In the genomic region with DNA sequence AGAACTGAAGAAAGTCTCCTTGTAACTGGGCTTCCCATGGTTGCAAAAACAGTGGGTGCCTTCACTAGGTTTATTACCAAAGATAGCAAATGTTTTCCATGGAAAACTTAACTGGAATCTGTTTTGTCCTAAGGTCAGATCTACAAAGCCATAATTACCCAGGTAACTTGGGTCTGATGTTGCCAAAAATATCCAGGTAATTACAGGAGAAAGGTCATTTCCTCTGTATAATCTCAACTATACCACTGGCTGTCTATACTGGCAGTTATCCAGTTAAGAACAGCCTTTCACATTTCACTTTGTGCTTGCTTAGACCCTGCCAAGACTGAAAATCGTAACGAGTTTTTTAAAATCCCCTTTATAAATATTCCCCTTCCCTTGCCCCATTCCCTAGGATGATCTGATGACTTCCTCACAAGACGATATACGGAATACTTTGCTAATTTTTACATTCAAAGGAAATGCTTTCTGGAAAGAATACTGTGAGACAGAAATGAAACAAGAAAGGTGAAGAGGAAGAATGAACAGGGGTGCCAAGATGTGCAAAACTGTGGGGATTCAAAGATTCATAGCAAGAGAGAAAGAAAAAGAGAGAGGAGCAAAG, we compare ENCODE assay signal across 9 cellular contexts.
A peak's percentile ranks its signal among the peaks of the same experiment; 100 is the strongest.
DNase-seq lines count a peak whose midpoint lies in the region; ATAC-seq and TF ChIP-seq lines count a peak whose summit lies in the region.
"Had no signal": no experiment of that assay in that cellular context is flagged by ENCODE, and none has a peak within 500 bp of the region (broad histone marks: within the 10 kb centered on the region; RNA-seq: fewer than 3 reads in every experiment).

No MANE protein-coding gene starts in this region.

- TF ChIP-seq POLR2A in lower leg skin (IDR thresholded peaks at IDR 0.05), result no peak

- DNase-seq in NCI-H146 (lab: John Stamatoyannopoulos, UW) (peak; percentile 60), NCI-H146 treated with DMSO at 0.1 percent for 48 hours (lab: John Stamatoyannopoulos, UW; ENCODE audit: unreplicated experiment) (no peak), WTC11 (ENCODE audit: low spot score) (no peak), NCI-H187 treated with DMSO at 0.1 percent for 48 hours (lab: John Stamatoyannopoulos, UW) (no peak), lower leg skin (ENCODE audit: low spot score in 2 of 2) (no peak), NCI-H526 treated with DMSO at 0.1 percent for 48 hours (lab: John Stamatoyannopoulos, UW) (no peak)
- DNase-seq in stimulated activated effector memory CD8-positive, alpha-beta T cell treated with anti-CD3 and anti-CD28 coated beads, Interleukin-12 subunit alpha, Interleukin-12 subunit beta, amount 100 ng/mL, for 72 hours (ENCODE audit: low spot score in 2 of 2), result no peak

- H3K27me3 Mint-ChIP-seq in WTC11 (ENCODE audit: low read depth), result no peaks in the 10 kb centered on the region

- H3K27ac Mint-ChIP-seq in WTC11, result peak overlapping the region; percentile 98
- H3K27ac Mint-ChIP-seq in stimulated activated effector memory CD8-positive, alpha-beta T cell treated with anti-CD3 and anti-CD28 coated beads, Interleukin-12 subunit alpha, Interleukin-12 subunit beta, amount 100 ng/mL, for 72 hours, result no peak overlapping the region

- H3K9ac ChIP-seq in iPS-20b (ENCODE audit: low read depth, low read length), result peak overlapping the region; percentile 80; the same call in 1 of the 2 replicates

- POLR2A ChIA-PET in WTC11 (lab: Charles Lee), result interaction anchor here (0.8 to 1.0 kb wide), 2 partner anchors 206 to 314 kb away, joined by 3 read pairs; no protein-coding TSS in a partner anchor

- H3K4me1 ChIP-seq in iPS-20b (ENCODE audit: insufficient read depth, low read length), result peaks cover 44% of the 10 kb centered on the region; the same call in 1 of the 2 replicates

- peak overlapping the region; percentile 53; the same call in 1 of the 2 replicates for H3K4me3 ChIP-seq in iPS-20b (ENCODE audit: low read length)
- no peak overlapping the region for H3K4me3 ChIP-seq in lower leg skin (ENCODE audit: low read depth, poor library complexity, severe bottlenecking)

- intact Hi-C loops in lower leg skin (cut with DNase I; ENCODE audit: low total_unique reads), result no loop called here

- no peak for TF ChIP-seq CTCF in WTC11 (IDR thresholded peaks at IDR 0.05)
- no peak for TF ChIP-seq CTCF in lower leg skin (IDR thresholded peaks at IDR 0.05)

- peak overlapping the region; percentile 58 for H3K4me3 Mint-ChIP-seq in WTC11
- H3K4me3 Mint-ChIP-seq in stimulated activated effector memory CD8-positive, alpha-beta T cell treated with anti-CD3 and anti-CD28 coated beads, Interleukin-12 subunit alpha, Interleukin-12 subunit beta, amount 100 ng/mL, for 72 hours, result peak overlapping the region; percentile 70

- no peaks in the 10 kb centered on the region for H3K27me3 ChIP-seq in iPS-20b (ENCODE audit: insufficient read depth, low read length)

- no peaks in the 10 kb centered on the region for H3K36me3 ChIP-seq in iPS-20b (ENCODE audit: insufficient read depth, low read depth, low read length)

- H3K4me1 Mint-ChIP-seq in WTC11, result peaks cover 65% of the 10 kb centered on the region
- peaks cover 27% of the 10 kb centered on the region for H3K4me1 Mint-ChIP-seq in stimulated activated effector memory CD8-positive, alpha-beta T cell treated with anti-CD3 and anti-CD28 coated beads, Interleukin-12 subunit alpha, Interleukin-12 subunit beta, amount 100 ng/mL, for 72 hours

- no peak for ATAC-seq in WTC11
- no peak for ATAC-seq in stimulated activated effector memory CD8-positive, alpha-beta T cell treated with anti-CD3 and anti-CD28 coated beads, Interleukin-12 subunit alpha, Interleukin-12 subunit beta, amount 100 ng/mL, for 72 hours

- H3K9me3 ChIP-seq in iPS-20b (ENCODE audit: insufficient read depth, low read depth, low read length), result no peaks in the 10 kb centered on the region

- 9 to 21% methylated on average over 4 of the region's 4 CpGs for WGBS in lower leg skin, 2 donors

- H3K9me3 Mint-ChIP-seq in WTC11, result no peaks in the 10 kb centered on the region
- H3K9me3 Mint-ChIP-seq in stimulated activated effector memory CD8-positive, alpha-beta T cell treated with anti-CD3 and anti-CD28 coated beads, Interleukin-12 subunit alpha, Interleukin-12 subunit beta, amount 100 ng/mL, for 72 hours, result no peaks in the 10 kb centered on the region

- H3K27ac ChIP-seq in iPS-20b (ENCODE audit: low read length), result peak overlapping the region; percentile 81
- H3K27ac ChIP-seq: C4-2B had no signal

- no peaks in the 10 kb centered on the region for H3K36me3 Mint-ChIP-seq in WTC11
- H3K36me3 Mint-ChIP-seq in stimulated activated effector memory CD8-positive, alpha-beta T cell treated with anti-CD3 and anti-CD28 coated beads, Interleukin-12 subunit alpha, Interleukin-12 subunit beta, amount 100 ng/mL, for 72 hours, result no peaks in the 10 kb centered on the region

- CTCF ChIA-PET in WTC11 (lab: Charles Lee), result interaction anchor here (0.6 to 5.0 kb wide), 14 partner anchors 12 to 391 kb away, joined by 3 to 60 read pairs (median 5); no protein-coding TSS in a partner anchor

TF ChIP-seq in WTC11, 78 proteins besides CTCF, POLR2A, EP300 and RAD21 (continues in another document):
- TF ChIP-seq NFE2L1 (CRISPR knock-in tag; IDR thresholded peaks at IDR 0.05) (no peak), TEAD1 (CRISPR knock-in tag; IDR thresholded peaks at IDR 0.05) (no peak), CREB1 (CRISPR knock-in tag; IDR thresholded peaks at IDR 0.05) (no peak), MYBL2 (CRISPR knock-in tag; IDR thresholded peaks at IDR 0.05) (no peak)
- TF ChIP-seq, protein P1, sequence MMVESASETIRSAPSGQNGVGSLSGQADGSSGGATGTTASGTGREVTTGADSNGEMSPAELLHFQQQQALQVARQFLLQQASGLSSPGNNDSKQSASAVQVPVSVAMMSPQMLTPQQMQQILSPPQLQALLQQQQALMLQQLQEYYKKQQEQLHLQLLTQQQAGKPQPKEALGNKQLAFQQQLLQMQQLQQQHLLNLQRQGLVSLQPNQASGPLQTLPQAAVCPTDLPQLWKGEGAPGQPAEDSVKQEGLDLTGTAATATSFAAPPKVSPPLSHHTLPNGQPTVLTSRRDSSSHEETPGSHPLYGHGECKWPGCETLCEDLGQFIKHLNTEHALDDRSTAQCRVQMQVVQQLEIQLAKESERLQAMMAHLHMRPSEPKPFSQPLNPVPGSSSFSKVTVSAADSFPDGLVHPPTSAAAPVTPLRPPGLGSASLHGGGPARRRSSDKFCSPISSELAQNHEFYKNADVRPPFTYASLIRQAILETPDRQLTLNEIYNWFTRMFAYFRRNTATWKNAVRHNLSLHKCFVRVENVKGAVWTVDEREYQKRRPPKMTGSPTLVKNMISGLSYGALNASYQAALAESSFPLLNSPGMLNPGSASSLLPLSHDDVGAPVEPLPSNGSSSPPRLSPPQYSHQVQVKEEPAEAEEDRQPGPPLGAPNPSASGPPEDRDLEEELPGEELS (CRISPR knock-in tag; IDR thresholded peaks at IDR 0.05), result no peak
- TF ChIP-seq, protein P2, sequence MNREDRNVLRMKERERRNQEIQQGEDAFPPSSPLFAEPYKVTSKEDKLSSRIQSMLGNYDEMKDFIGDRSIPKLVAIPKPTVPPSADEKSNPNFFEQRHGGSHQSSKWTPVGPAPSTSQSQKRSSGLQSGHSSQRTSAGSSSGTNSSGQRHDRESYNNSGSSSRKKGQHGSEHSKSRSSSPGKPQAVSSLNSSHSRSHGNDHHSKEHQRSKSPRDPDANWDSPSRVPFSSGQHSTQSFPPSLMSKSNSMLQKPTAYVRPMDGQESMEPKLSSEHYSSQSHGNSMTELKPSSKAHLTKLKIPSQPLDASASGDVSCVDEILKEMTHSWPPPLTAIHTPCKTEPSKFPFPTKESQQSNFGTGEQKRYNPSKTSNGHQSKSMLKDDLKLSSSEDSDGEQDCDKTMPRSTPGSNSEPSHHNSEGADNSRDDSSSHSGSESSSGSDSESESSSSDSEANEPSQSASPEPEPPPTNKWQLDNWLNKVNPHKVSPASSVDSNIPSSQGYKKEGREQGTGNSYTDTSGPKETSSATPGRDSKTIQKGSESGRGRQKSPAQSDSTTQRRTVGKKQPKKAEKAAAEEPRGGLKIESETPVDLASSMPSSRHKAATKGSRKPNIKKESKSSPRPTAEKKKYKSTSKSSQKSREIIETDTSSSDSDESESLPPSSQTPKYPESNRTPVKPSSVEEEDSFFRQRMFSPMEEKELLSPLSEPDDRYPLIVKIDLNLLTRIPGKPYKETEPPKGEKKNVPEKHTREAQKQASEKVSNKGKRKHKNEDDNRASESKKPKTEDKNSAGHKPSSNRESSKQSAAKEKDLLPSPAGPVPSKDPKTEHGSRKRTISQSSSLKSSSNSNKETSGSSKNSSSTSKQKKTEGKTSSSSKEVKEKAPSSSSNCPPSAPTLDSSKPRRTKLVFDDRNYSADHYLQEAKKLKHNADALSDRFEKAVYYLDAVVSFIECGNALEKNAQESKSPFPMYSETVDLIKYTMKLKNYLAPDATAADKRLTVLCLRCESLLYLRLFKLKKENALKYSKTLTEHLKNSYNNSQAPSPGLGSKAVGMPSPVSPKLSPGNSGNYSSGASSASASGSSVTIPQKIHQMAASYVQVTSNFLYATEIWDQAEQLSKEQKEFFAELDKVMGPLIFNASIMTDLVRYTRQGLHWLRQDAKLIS (CRISPR knock-in tag; IDR thresholded peaks at IDR 0.05; ENCODE audit: borderline replicate concordance), result no peak
- TF ChIP-seq, protein P3, sequence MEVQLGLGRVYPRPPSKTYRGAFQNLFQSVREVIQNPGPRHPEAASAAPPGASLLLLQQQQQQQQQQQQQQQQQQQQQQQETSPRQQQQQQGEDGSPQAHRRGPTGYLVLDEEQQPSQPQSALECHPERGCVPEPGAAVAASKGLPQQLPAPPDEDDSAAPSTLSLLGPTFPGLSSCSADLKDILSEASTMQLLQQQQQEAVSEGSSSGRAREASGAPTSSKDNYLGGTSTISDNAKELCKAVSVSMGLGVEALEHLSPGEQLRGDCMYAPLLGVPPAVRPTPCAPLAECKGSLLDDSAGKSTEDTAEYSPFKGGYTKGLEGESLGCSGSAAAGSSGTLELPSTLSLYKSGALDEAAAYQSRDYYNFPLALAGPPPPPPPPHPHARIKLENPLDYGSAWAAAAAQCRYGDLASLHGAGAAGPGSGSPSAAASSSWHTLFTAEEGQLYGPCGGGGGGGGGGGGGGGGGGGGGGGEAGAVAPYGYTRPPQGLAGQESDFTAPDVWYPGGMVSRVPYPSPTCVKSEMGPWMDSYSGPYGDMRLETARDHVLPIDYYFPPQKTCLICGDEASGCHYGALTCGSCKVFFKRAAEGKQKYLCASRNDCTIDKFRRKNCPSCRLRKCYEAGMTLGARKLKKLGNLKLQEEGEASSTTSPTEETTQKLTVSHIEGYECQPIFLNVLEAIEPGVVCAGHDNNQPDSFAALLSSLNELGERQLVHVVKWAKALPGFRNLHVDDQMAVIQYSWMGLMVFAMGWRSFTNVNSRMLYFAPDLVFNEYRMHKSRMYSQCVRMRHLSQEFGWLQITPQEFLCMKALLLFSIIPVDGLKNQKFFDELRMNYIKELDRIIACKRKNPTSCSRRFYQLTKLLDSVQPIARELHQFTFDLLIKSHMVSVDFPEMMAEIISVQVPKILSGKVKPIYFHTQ (CRISPR knock-in tag; IDR thresholded peaks at IDR 0.05), result no peak
